Comparison of ENCODE assay signal across 36 cellular contexts in the genomic region with DNA sequence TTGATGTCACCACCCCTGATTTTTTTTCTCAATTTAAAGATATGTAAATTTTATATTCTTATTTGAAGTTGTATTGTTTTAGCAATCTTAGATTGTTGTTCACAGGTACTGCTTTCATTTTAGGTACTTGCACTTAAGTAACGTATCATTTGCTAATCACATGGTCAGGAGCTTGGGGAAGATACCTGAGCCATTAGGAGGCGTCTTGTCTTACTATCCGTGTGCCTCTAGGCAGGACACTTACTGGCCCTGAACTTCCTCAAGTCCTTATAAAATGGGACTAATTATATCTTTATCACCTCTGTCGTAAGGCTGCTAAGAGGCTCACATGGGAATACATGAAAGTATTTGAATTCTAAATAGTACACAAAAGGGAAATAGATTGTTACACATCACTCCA.
"Had no signal": no experiment of that assay in that cellular context is flagged by ENCODE, and none has a peak within 500 bp of the region (broad histone marks: within the 10 kb centered on the region; RNA-seq: fewer than 3 reads in every experiment).

No MANE protein-coding gene starts in this region.

- H3K4me1 Mint-ChIP-seq: activated CD4-positive, alpha-beta memory T cell treated with anti-CD3 and anti-CD28 coated beads, Interleukin-2, amount 10 ng/mL, durations not matched to agents 7 days and 5 days; activated CD4-positive, alpha-beta T cell treated with anti-CD3 and anti-CD28 coated beads, Interleukin-2, amount 10 ng/mL, durations not matched to agents 7 days and 5 days; activated naive CD4-positive, alpha-beta T cell treated with anti-CD3 and anti-CD28 coated beads, Interleukin-2, amount 10 ng/mL, durations not matched to agents 7 days and 5 days had no signal

- H3K4me3 ChIP-seq: body of pancreas, breast epithelium had no signal

- H3K27ac ChIP-seq: body of pancreas, brain microvascular endothelial cell, breast epithelium, WERI-Rb-1 had no signal

- DNase-seq: activated CD4-positive, alpha-beta memory T cell treated with anti-CD3 and anti-CD28 coated beads, Interleukin-2, amount 10 ng/mL, durations not matched to agents 7 days and 5 days; activated CD4-positive, alpha-beta T cell treated with anti-CD3 and anti-CD28 coated beads for 1 hour; activated CD4-positive, alpha-beta T cell treated with anti-CD3 and anti-CD28 coated beads for 36 hours; activated CD4-positive, alpha-beta T cell treated with anti-CD3 and anti-CD28 coated beads for 48 hours; activated CD4-positive, alpha-beta T cell treated with anti-CD3 and anti-CD28 coated beads, Interleukin-2, amount 10 ng/mL, durations not matched to agents 7 days and 5 days; activated CD4-positive, alpha-beta T cell treated with anti-CD3 and anti-CD28 coated beads, Interleukin-2, amount 50 U/mL, for 48 hours; activated CD4-positive, CD25-positive, alpha-beta regulatory T cell; activated CD8-positive, alpha-beta memory T cell treated with anti-CD3 and anti-CD28 coated beads for 24 hours; activated CD8-positive, alpha-beta memory T cell treated with anti-CD3 and anti-CD28 coated beads, Interleukin-2, amount 10 ng/mL, durations not matched to agents 7 days and 5 days; activated CD8-positive, alpha-beta memory T cell treated with anti-CD3 and anti-CD28 coated beads, Interleukin-2, amount 50 U/mL, for 48 hours; activated CD8-positive, alpha-beta T cell treated with anti-CD3 and anti-CD28 coated beads, Interleukin-2, amount 10 ng/mL, durations not matched to agents 7 days and 5 days; activated effector memory CD4-positive, alpha-beta T cell treated with Interleukin-2 at 50 U/mL for 16 hours; activated gamma-delta T cell; activated naive CD4-positive, alpha-beta T cell treated with anti-CD3 and anti-CD28 coated beads, Interleukin-2, amount 10 ng/mL, durations not matched to agents 7 days and 5 days; activated naive CD4-positive, alpha-beta T cell treated with Interleukin-2 at 50 U/mL for 16 hours; activated naive CD8-positive, alpha-beta T cell treated with anti-CD3 and anti-CD28 coated beads, Interleukin-2, amount 10 ng/mL, durations not matched to agents 7 days and 5 days; activated naive CD8-positive, alpha-beta T cell treated with anti-CD3 and anti-CD28 coated beads, Interleukin-2, amount 50 U/mL, for 24 hours; activated T-cell treated with anti-CD3 and anti-CD28 coated beads, Interleukin-2, amount 50 U/mL, for 24 hours; activated T-cell treated with anti-CD3 and anti-CD28 coated beads, Interleukin-2, amount 50 U/mL, for 48 hours; amygdala; anterior cingulate cortex; body of pancreas; brain microvascular endothelial cell; central memory CD4-positive, alpha-beta T cell; T-helper 1 cell; T-helper 2 cell; T-helper 9 cell; WERI-Rb-1 had no signal

- H3K9me3 ChIP-seq: body of pancreas, breast epithelium had no signal

- H3K27ac Mint-ChIP-seq: activated CD4-positive, alpha-beta memory T cell treated with anti-CD3 and anti-CD28 coated beads, Interleukin-2, amount 10 ng/mL, durations not matched to agents 7 days and 5 days; activated CD4-positive, alpha-beta T cell treated with anti-CD3 and anti-CD28 coated beads for 36 hours; activated CD4-positive, alpha-beta T cell treated with anti-CD3 and anti-CD28 coated beads, Interleukin-2, amount 10 ng/mL, durations not matched to agents 7 days and 5 days; activated CD8-positive, alpha-beta memory T cell treated with anti-CD3 and anti-CD28 coated beads, Interleukin-2, amount 10 ng/mL, durations not matched to agents 7 days and 5 days; activated CD8-positive, alpha-beta T cell treated with anti-CD3 and anti-CD28 coated beads, Interleukin-2, amount 10 ng/mL, durations not matched to agents 7 days and 5 days; activated naive CD4-positive, alpha-beta T cell treated with anti-CD3 and anti-CD28 coated beads, Interleukin-2, amount 10 ng/mL, durations not matched to agents 7 days and 5 days; activated naive CD4-positive, alpha-beta T cell treated with anti-CD3 and anti-CD28 coated beads, Interleukin-2, amount 50 U/mL, for 24 hours; activated naive CD8-positive, alpha-beta T cell; activated naive CD8-positive, alpha-beta T cell treated with anti-CD3 and anti-CD28 coated beads, Interleukin-2, amount 10 ng/mL, durations not matched to agents 7 days and 5 days; activated naive CD8-positive, alpha-beta T cell treated with anti-CD3 and anti-CD28 coated beads, Interleukin-2, amount 50 U/mL, for 24 hours; activated T-cell treated with anti-CD3 and anti-CD28 coated beads, Interleukin-2, amount 50 U/mL, for 24 hours; activated T-helper 2 cell treated with anti-CD3 and anti-CD28 coated beads, Interferon-gamma antibody, Interleukin-2, Interleukin-4, amounts not matched to agents 10 μg/mL and 5 μg/mL and 100 μg/mL, durations not matched to agents 14 hours and 24 hours and 36 hours; T-helper 1 cell treated with Interleukin-12 subunit alpha and Interleukin-12 subunit beta and Interleukin-4 antibody, amounts not matched to agents 30 μg/mL and 1 μg/mL, for 36 hours; T-helper 2 cell treated with Interferon-gamma antibody and Interleukin-4, amounts not matched to agents 5 μg/mL and 100 μg/mL, for 36 hours; WTC11 had no signal

- H3K9me3 Mint-ChIP-seq: activated CD4-positive, alpha-beta memory T cell treated with anti-CD3 and anti-CD28 coated beads, Interleukin-2, amount 10 ng/mL, durations not matched to agents 7 days and 5 days; activated CD4-positive, alpha-beta T cell treated with anti-CD3 and anti-CD28 coated beads, Interleukin-2, amount 10 ng/mL, durations not matched to agents 7 days and 5 days; activated naive CD4-positive, alpha-beta T cell treated with anti-CD3 and anti-CD28 coated beads, Interleukin-2, amount 10 ng/mL, durations not matched to agents 7 days and 5 days; activated naive CD4-positive, alpha-beta T cell treated with anti-CD3 and anti-CD28 coated beads, Interleukin-2, amount 50 U/mL, for 24 hours; activated T-cell treated with anti-CD3 and anti-CD28 coated beads, Interleukin-2, amount 50 U/mL, for 24 hours; activated T-helper 2 cell treated with anti-CD3 and anti-CD28 coated beads, Interferon-gamma antibody, Interleukin-2, Interleukin-4, amounts not matched to agents 10 μg/mL and 5 μg/mL and 100 μg/mL, durations not matched to agents 14 hours and 24 hours and 36 hours; T-helper 1 cell treated with Interleukin-12 subunit alpha and Interleukin-12 subunit beta and Interleukin-4 antibody, amounts not matched to agents 30 μg/mL and 1 μg/mL, for 36 hours; T-helper 2 cell treated with Interferon-gamma antibody and Interleukin-4, amounts not matched to agents 5 μg/mL and 100 μg/mL, for 36 hours had no signal

- H3K36me3 Mint-ChIP-seq: activated naive CD4-positive, alpha-beta T cell treated with anti-CD3 and anti-CD28 coated beads, Interleukin-2, amount 10 ng/mL, durations not matched to agents 7 days and 5 days had no signal

- H3K36me3 ChIP-seq: brain microvascular endothelial cell, breast epithelium, WERI-Rb-1 had no signal

- H3K27me3 ChIP-seq: body of pancreas, brain microvascular endothelial cell, breast epithelium had no signal

- H3K4me1 ChIP-seq: breast epithelium had no signal

- H3K27me3 Mint-ChIP-seq: activated CD4-positive, alpha-beta memory T cell treated with anti-CD3 and anti-CD28 coated beads, Interleukin-2, amount 10 ng/mL, durations not matched to agents 7 days and 5 days; activated CD4-positive, alpha-beta T cell treated with anti-CD3 and anti-CD28 coated beads for 36 hours; activated CD4-positive, alpha-beta T cell treated with anti-CD3 and anti-CD28 coated beads, Interleukin-2, amount 10 ng/mL, durations not matched to agents 7 days and 5 days; activated CD8-positive, alpha-beta memory T cell treated with anti-CD3 and anti-CD28 coated beads, Interleukin-2, amount 10 ng/mL, durations not matched to agents 7 days and 5 days; activated naive CD4-positive, alpha-beta T cell treated with anti-CD3 and anti-CD28 coated beads, Interleukin-2, amount 10 ng/mL, durations not matched to agents 7 days and 5 days; activated naive CD4-positive, alpha-beta T cell treated with anti-CD3 and anti-CD28 coated beads, Interleukin-2, amount 50 U/mL, for 24 hours; activated naive CD8-positive, alpha-beta T cell; activated naive CD8-positive, alpha-beta T cell treated with anti-CD3 and anti-CD28 coated beads, Interleukin-2, amount 10 ng/mL, durations not matched to agents 7 days and 5 days; activated naive CD8-positive, alpha-beta T cell treated with anti-CD3 and anti-CD28 coated beads, Interleukin-2, amount 50 U/mL, for 24 hours; activated T-cell treated with anti-CD3 and anti-CD28 coated beads, Interleukin-2, amount 50 U/mL, for 24 hours had no signal

- ATAC-seq: activated CD4-positive, alpha-beta T cell treated with anti-CD3 and anti-CD28 coated beads for 36 hours; activated CD4-positive, CD25-positive, alpha-beta regulatory T cell treated with anti-CD3 and anti-CD28 coated beads, Interleukin-2, amount 50 U/mL, for 24 hours; activated CD8-positive, alpha-beta memory T cell treated with anti-CD3 and anti-CD28 coated beads, Interleukin-2, amount 10 ng/mL, durations not matched to agents 7 days and 5 days; activated CD8-positive, alpha-beta T cell treated with anti-CD3 and anti-CD28 coated beads, Interleukin-2, amount 10 ng/mL, durations not matched to agents 7 days and 5 days; activated naive CD8-positive, alpha-beta T cell treated with anti-CD3 and anti-CD28 coated beads, Interleukin-2, amount 50 U/mL, for 24 hours; body of pancreas; WTC11 had no signal

- H3K4me3 Mint-ChIP-seq: activated CD4-positive, alpha-beta memory T cell treated with anti-CD3 and anti-CD28 coated beads, Interleukin-2, amount 10 ng/mL, durations not matched to agents 7 days and 5 days; activated CD4-positive, alpha-beta T cell treated with anti-CD3 and anti-CD28 coated beads for 36 hours; activated CD4-positive, alpha-beta T cell treated with anti-CD3 and anti-CD28 coated beads, Interleukin-2, amount 10 ng/mL, durations not matched to agents 7 days and 5 days; activated CD8-positive, alpha-beta memory T cell treated with anti-CD3 and anti-CD28 coated beads, Interleukin-2, amount 10 ng/mL, durations not matched to agents 7 days and 5 days; activated CD8-positive, alpha-beta T cell treated with anti-CD3 and anti-CD28 coated beads, Interleukin-2, amount 10 ng/mL, durations not matched to agents 7 days and 5 days; activated naive CD4-positive, alpha-beta T cell treated with anti-CD3 and anti-CD28 coated beads, Interleukin-2, amount 10 ng/mL, durations not matched to agents 7 days and 5 days; activated naive CD4-positive, alpha-beta T cell treated with anti-CD3 and anti-CD28 coated beads, Interleukin-2, amount 50 U/mL, for 24 hours; activated naive CD8-positive, alpha-beta T cell; activated naive CD8-positive, alpha-beta T cell treated with anti-CD3 and anti-CD28 coated beads, Interleukin-2, amount 10 ng/mL, durations not matched to agents 7 days and 5 days; activated naive CD8-positive, alpha-beta T cell treated with anti-CD3 and anti-CD28 coated beads, Interleukin-2, amount 50 U/mL, for 24 hours; activated T-cell treated with anti-CD3 and anti-CD28 coated beads, Interleukin-2, amount 50 U/mL, for 24 hours; T-helper 1 cell treated with Interleukin-12 subunit alpha and Interleukin-12 subunit beta and Interleukin-4 antibody, amounts not matched to agents 30 μg/mL and 1 μg/mL, for 36 hours; T-helper 2 cell treated with Interferon-gamma antibody and Interleukin-4, amounts not matched to agents 5 μg/mL and 100 μg/mL, for 36 hours; WTC11 had no signal
